Comparison of ENCODE assay signal across 16 cellular contexts in genomic region chr17:79627766-79628690, GRCh38. TPM values are rescaled to one million over a fixed set of nuclear protein-coding genes. Genes with fewer than 3 reads are reported as not detected.
A peak's percentile ranks its signal among the peaks of the same experiment; 100 is the strongest.
DNase-seq lines count a peak whose midpoint lies in the region; ATAC-seq and TF ChIP-seq lines count a peak whose summit lies in the region.
"Had no signal": no experiment of that assay in that cellular context is flagged by ENCODE, and none has a peak within 500 bp of the region (broad histone marks: within the 10 kb centered on the region; RNA-seq: fewer than 3 reads in every experiment).

No MANE protein-coding gene starts in this region.

- no peaks in the 10 kb centered on the region for H3K4me1 Mint-ChIP-seq in CD14-positive monocyte
- H3K4me1 Mint-ChIP-seq: activated CD4-positive, alpha-beta T cell treated with anti-CD3 and anti-CD28 coated beads for 36 hours; T-helper 17 cell had no signal

- H3K36me3 Mint-ChIP-seq in CD14-positive monocyte = no peaks in the 10 kb centered on the region

- intact Hi-C loops in CD14-positive monocyte (cut with micrococcal nuclease) = no loop called here

- peaks cover 0 to 2% (median 0%) of the 10 kb centered on the region in 7 donors for H3K9me3 Mint-ChIP-seq in CD14-positive monocyte

- H3K27ac Mint-ChIP-seq in CD14-positive monocyte = no peak overlapping the region
- H3K27ac Mint-ChIP-seq: activated CD4-positive, alpha-beta T cell treated with anti-CD3 and anti-CD28 coated beads for 36 hours; T-helper 17 cell had no signal

- no peak for ATAC-seq in GM21528 (IDR thresholded peaks at IDR 0.05; ENCODE audit: low FRiP score, unreplicated experiment)
- ATAC-seq: activated CD4-positive, alpha-beta T cell treated with anti-CD3 and anti-CD28 coated beads for 36 hours; pancreas; stimulated activated naive CD8-positive, alpha-beta T cell treated with anti-CD3 and anti-CD28 coated beads, Interleukin-15, Interleukin-2, amounts not matched to agents 100 U/mL and 50 U/mL, for 24 hours; T-helper 17 cell had no signal

- H3K27me3 Mint-ChIP-seq in CD14-positive monocyte (ENCODE audit: low read depth in 3 of 3) = peaks cover 5 to 14% (median 6%) of the 10 kb centered on the region in 3 donors

- H3K27me3 ChIP-seq in Peyer's patch (no peaks in the 10 kb centered on the region), right atrium auricular region (no peaks in the 10 kb centered on the region)
- H3K27me3 ChIP-seq: pancreas had no signal

- H3K4me3 ChIP-seq in Peyer's patch (no peak overlapping the region), right atrium auricular region (no peak overlapping the region)
- H3K4me3 ChIP-seq: pancreas had no signal

- H3K4me3 Mint-ChIP-seq in CD14-positive monocyte = no peak overlapping the region
- H3K4me3 Mint-ChIP-seq: activated CD4-positive, alpha-beta T cell treated with anti-CD3 and anti-CD28 coated beads for 36 hours; T-helper 17 cell had no signal

- TF ChIP-seq CTCF in CD14-positive monocyte (IDR thresholded peaks at IDR 0.05) = no peak
- no peak for TF ChIP-seq CTCF in Peyer's patch (IDR thresholded peaks at IDR 0.05)
- no peak for TF ChIP-seq CTCF in right atrium auricular region (IDR thresholded peaks at IDR 0.05)

- H3K9me3 ChIP-seq in Peyer's patch = no peaks in the 10 kb centered on the region
- H3K9me3 ChIP-seq in right atrium auricular region = no peaks in the 10 kb centered on the region
- H3K9me3 ChIP-seq: pancreas had no signal

- H3K4me1 ChIP-seq in Peyer's patch = no peaks in the 10 kb centered on the region
- no peaks in the 10 kb centered on the region for H3K4me1 ChIP-seq in right atrium auricular region
- H3K4me1 ChIP-seq: pancreas had no signal

- DNase-seq in CD14-positive monocyte (ENCODE audit: low spot score) (peak; percentile 43), Peyer's patch (peak in 2 of 3 donors; percentile 24 to 33), right atrium auricular region (ENCODE audit: low spot score) (peak; percentile 36), retina (peak; percentile 0), hepatic stellate cell (ENCODE audit: low spot score) (no peak), amygdala (lab: John Stamatoyannopoulos, UW) (no peak)
- DNase-seq: activated CD4-positive, alpha-beta T cell treated with anti-CD3 and anti-CD28 coated beads for 36 hours; DMS153; NCI-H1105 treated with DMSO at 0.1 percent for 48 hours; NCI-H2171; stimulated activated naive CD8-positive, alpha-beta T cell treated with anti-CD3 and anti-CD28 coated beads, Interleukin-15, Interleukin-2, amounts not matched to agents 100 U/mL and 50 U/mL, for 24 hours; T-helper 17 cell had no signal

- H3K36me3 ChIP-seq in Peyer's patch (no peaks in the 10 kb centered on the region), right atrium auricular region (no peaks in the 10 kb centered on the region)
- H3K36me3 ChIP-seq: pancreas had no signal

- TF ChIP-seq POLR2A in Peyer's patch (IDR thresholded peaks at IDR 0.05) = no peak

- H3K27ac ChIP-seq in Peyer's patch = no peak overlapping the region
- H3K27ac ChIP-seq in right atrium auricular region = no peak overlapping the region
- H3K27ac ChIP-seq: epithelial cell of prostate, pancreas had no signal

RNA-seq across cellular contexts. Expression of gene RBFOX3, which starts 17.2 kb away (rescaled TPM):
- not detected for polyA plus RNA-seq in CD14-positive monocyte
- total RNA-seq in Peyer's patch (under 1 TPM in 1 of 4 donors, not detected in 3; 0.40 TPM), right atrium auricular region (not detected)
- polyA plus RNA-seq: keratinocyte had no signal

Comparison
In these comparisons a context has a peak if more than half of its experiments do, and no peak if none do; other contexts are left out.
1. DNase-seq: peak in CD14-positive monocyte (single experiment), Peyer's patch (2 of 3), right atrium auricular region (single experiment) and retina (single experiment); none in hepatic stellate cell (single experiment) and amygdala (0 of 56).